ENCODE assay signal across 1 cellular context in genomic region chr16:30185683-30186421, GRCh38.
A peak's percentile ranks its signal among the peaks of the same experiment; 100 is the strongest.
TF ChIP-seq lines count a peak whose summit lies in the region.

No MANE protein-coding gene starts in this region.

TF ChIP-seq in K562, 482 proteins besides CTCF, POLR2A, EP300 and RAD21 (continued from another document and continues in another):
- TF ChIP-seq XRCC3 (IDR thresholded peaks at IDR 0.05) (no peak), RUNX1 (IDR thresholded peaks at IDR 0.05; ENCODE audit: low read depth) (no peak), MTA2 (IDR thresholded peaks at IDR 0.05; ENCODE audit: low read depth) (no peak), ETV6 (IDR thresholded peaks at IDR 0.05; ENCODE audit: borderline replicate concordance in 1 of 2, low read depth in 2 of 2, low read length in 1 of 2) (no peak), ETV6 (CRISPR knock-in tag; IDR thresholded peaks at IDR 0.05; ENCODE audit: borderline replicate concordance) (no peak), RFX1 (IDR thresholded peaks at IDR 0.05) (no peak), SP1 (CRISPR knock-in tag; IDR thresholded peaks at IDR 0.05) (no peak), CREB1 (IDR thresholded peaks at IDR 0.05) (no peak), CREB1 (CRISPR knock-in tag; IDR thresholded peaks at IDR 0.05) (no peak), ZNF766 (CRISPR knock-in tag; conservative IDR thresholded peaks at IDR 0.05) (no peak), CREB5 (CRISPR knock-in tag; IDR thresholded peaks at IDR 0.05) (no peak), BRF1 (IDR thresholded peaks at IDR 0.05; ENCODE audit: borderline replicate concordance, extremely low read depth, insufficient read length) (no peak), ZNF311 (CRISPR knock-in tag; IDR thresholded peaks at IDR 0.05) (no peak), L3MBTL2 (IDR thresholded peaks at IDR 0.05) (peak; percentile 73), ZNF717 (CRISPR knock-in tag; IDR thresholded peaks at IDR 0.05) (no peak), ELK1 (CRISPR knock-in tag; IDR thresholded peaks at IDR 0.05) (no peak), ZNF175 (CRISPR knock-in tag; IDR thresholded peaks at IDR 0.05; ENCODE audit: low read depth) (0 out of 2 replicates have a peak, but pooled peaks have one; percentile 74), CBX8 (IDR thresholded peaks at IDR 0.05; ENCODE audit: borderline replicate concordance, extremely low read depth, low read depth, low read length, poor library complexity, severe bottlenecking) (no peak), CXXC5 (CRISPR knock-in tag; IDR thresholded peaks at IDR 0.05) (peak; percentile 30; the same call in 1 of the 2 replicates), TCF3 (CRISPR knock-in tag; IDR thresholded peaks at IDR 0.05) (no peak), SMARCB1 (IDR thresholded peaks at IDR 0.05; ENCODE audit: insufficient read length, low read depth) (no peak), HES1 (IDR thresholded peaks at IDR 0.05; ENCODE audit: low read depth) (no peak), SRF (CRISPR knock-in tag; IDR thresholded peaks at IDR 0.05) (peak; percentile 62 to 88; a peak in 3 of 4 replicates), GABPB1 (CRISPR knock-in tag; IDR thresholded peaks at IDR 0.05) (peak; percentile 49; the same call in 1 of the 2 replicates), KLF6 (CRISPR knock-in tag; IDR thresholded peaks at IDR 0.05; ENCODE audit: borderline replicate concordance) (0 out of 2 replicates have a peak, but pooled peaks have one; percentile 23), SAFB (IDR thresholded peaks at IDR 0.05; ENCODE audit: borderline replicate concordance, low read depth, low read length) (no peak), ZNF384 (IDR thresholded peaks at IDR 0.05; ENCODE audit: low read depth, low read length) (no peak), CEBPG (CRISPR knock-in tag; IDR thresholded peaks at IDR 0.05) (peak; percentile 91), CEBPG (tag; conservative IDR thresholded peaks at IDR 0.05 in 1 of 2, IDR thresholded peaks at IDR 0.05 in 1 of 2) (peak; percentile 37 to 77; a peak in 3 of 4 replicates), NFYB (IDR thresholded peaks at IDR 0.05; ENCODE audit: extremely low read depth, insufficient read length) (no peak), CTBP1 (IDR thresholded peaks at IDR 0.05; ENCODE audit: borderline replicate concordance) (no peak), MEF2A (IDR thresholded peaks at IDR 0.05; ENCODE audit: control insufficient read depth, low read depth, low read length) (no peak), CREM (IDR thresholded peaks at IDR 0.05; ENCODE audit: low read depth) (no peak)
- TF ChIP-seq, protein P1, sequence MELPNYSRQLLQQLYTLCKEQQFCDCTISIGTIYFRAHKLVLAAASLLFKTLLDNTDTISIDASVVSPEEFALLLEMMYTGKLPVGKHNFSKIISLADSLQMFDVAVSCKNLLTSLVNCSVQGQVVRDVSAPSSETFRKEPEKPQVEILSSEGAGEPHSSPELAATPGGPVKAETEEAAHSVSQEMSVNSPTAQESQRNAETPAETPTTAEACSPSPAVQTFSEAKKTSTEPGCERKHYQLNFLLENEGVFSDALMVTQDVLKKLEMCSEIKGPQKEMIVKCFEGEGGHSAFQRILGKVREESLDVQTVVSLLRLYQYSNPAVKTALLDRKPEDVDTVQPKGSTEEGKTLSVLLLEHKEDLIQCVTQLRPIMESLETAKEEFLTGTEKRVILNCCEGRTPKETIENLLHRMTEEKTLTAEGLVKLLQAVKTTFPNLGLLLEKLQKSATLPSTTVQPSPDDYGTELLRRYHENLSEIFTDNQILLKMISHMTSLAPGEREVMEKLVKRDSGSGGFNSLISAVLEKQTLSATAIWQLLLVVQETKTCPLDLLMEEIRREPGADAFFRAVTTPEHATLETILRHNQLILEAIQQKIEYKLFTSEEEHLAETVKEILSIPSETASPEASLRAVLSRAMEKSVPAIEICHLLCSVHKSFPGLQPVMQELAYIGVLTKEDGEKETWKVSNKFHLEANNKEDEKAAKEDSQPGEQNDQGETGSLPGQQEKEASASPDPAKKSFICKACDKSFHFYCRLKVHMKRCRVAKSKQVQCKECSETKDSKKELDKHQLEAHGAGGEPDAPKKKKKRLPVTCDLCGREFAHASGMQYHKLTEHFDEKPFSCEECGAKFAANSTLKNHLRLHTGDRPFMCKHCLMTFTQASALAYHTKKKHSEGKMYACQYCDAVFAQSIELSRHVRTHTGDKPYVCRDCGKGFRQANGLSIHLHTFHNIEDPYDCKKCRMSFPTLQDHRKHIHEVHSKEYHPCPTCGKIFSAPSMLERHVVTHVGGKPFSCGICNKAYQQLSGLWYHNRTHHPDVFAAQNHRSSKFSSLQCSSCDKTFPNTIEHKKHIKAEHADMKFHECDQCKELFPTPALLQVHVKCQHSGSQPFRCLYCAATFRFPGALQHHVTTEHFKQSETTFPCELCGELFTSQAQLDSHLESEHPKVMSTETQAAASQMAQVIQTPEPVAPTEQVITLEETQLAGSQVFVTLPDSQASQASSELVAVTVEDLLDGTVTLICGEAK (IDR thresholded peaks at IDR 0.05), result 0 out of 2 replicates have a peak, but pooled peaks have one; percentile 19
- TF ChIP-seq, protein P1 (CRISPR knock-in tag; IDR thresholded peaks at IDR 0.05), result no peak; the same call in 1 of the 2 replicates
- TF ChIP-seq, protein P2, sequence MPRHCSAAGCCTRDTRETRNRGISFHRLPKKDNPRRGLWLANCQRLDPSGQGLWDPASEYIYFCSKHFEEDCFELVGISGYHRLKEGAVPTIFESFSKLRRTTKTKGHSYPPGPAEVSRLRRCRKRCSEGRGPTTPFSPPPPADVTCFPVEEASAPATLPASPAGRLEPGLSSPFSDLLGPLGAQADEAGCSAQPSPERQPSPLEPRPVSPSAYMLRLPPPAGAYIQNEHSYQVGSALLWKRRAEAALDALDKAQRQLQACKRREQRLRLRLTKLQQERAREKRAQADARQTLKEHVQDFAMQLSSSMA (CRISPR knock-in tag; IDR thresholded peaks at IDR 0.05), result no peak
- TF ChIP-seq, protein P3, sequence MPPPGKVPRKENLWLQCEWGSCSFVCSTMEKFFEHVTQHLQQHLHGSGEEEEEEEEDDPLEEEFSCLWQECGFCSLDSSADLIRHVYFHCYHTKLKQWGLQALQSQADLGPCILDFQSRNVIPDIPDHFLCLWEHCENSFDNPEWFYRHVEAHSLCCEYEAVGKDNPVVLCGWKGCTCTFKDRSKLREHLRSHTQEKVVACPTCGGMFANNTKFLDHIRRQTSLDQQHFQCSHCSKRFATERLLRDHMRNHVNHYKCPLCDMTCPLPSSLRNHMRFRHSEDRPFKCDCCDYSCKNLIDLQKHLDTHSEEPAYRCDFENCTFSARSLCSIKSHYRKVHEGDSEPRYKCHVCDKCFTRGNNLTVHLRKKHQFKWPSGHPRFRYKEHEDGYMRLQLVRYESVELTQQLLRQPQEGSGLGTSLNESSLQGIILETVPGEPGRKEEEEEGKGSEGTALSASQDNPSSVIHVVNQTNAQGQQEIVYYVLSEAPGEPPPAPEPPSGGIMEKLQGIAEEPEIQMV (tag; conservative IDR thresholded peaks at IDR 0.05; ENCODE audit: low read depth), result no peak
- TF ChIP-seq, protein P4, sequence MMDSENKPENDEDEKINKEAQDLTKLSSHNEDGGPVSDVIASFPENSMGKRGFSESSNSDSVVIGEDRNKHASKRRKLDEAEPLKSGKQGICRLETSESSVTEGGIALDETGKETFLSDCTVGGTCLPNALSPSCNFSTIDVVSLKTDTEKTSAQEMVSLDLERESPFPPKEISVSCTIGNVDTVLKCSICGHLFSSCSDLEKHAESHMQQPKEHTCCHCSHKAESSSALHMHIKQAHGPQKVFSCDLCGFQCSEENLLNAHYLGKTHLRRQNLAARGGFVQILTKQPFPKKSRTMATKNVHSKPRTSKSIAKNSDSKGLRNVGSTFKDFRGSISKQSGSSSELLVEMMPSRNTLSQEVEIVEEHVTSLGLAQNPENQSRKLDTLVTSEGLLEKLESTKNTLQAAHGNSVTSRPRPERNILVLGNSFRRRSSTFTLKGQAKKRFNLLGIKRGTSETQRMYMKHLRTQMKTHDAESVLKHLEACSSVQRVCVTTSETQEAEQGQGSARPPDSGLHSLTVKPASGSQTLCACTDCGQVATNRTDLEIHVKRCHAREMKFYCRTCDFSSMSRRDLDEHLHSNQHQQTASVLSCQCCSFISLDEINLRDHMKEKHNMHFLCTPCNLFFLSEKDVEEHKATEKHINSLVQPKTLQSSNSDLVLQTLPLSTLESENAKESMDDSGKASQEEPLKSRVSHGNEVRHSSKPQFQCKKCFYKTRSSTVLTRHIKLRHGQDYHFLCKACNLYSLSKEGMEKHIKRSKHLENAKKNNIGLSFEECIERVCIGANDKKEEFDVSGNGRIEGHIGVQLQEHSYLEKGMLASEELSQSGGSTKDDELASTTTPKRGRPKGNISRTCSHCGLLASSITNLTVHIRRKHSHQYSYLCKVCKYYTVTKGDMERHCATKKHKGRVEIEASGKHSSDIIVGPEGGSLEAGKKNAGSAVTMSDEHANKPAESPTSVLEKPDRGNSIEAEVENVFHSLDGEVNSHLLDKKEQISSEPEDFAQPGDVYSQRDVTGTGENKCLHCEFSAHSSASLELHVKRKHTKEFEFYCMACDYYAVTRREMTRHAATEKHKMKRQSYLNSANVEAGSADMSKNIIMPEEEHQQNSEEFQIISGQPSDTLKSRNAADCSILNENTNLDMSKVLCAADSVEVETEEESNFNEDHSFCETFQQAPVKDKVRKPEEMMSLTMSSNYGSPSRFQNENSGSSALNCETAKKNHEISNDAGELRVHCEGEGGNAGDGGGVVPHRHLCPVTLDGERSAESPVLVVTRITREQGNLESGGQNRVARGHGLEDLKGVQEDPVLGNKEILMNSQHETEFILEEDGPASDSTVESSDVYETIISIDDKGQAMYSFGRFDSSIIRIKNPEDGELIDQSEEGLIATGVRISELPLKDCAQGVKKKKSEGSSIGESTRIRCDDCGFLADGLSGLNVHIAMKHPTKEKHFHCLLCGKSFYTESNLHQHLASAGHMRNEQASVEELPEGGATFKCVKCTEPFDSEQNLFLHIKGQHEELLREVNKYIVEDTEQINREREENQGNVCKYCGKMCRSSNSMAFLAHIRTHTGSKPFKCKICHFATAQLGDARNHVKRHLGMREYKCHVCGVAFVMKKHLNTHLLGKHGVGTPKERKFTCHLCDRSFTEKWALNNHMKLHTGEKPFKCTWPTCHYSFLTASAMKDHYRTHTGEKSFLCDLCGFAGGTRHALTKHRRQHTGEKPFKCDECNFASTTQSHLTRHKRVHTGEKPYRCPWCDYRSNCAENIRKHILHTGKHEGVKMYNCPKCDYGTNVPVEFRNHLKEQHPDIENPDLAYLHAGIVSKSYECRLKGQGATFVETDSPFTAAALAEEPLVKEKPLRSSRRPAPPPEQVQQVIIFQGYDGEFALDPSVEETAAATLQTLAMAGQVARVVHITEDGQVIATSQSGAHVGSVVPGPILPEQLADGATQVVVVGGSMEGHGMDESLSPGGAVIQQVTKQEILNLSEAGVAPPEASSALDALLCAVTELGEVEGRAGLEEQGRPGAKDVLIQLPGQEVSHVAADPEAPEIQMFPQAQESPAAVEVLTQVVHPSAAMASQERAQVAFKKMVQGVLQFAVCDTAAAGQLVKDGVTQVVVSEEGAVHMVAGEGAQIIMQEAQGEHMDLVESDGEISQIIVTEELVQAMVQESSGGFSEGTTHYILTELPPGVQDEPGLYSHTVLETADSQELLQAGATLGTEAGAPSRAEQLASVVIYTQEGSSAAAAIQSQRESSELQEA (IDR thresholded peaks at IDR 0.05; ENCODE audit: low read depth), result no peak
- TF ChIP-seq, protein P5, sequence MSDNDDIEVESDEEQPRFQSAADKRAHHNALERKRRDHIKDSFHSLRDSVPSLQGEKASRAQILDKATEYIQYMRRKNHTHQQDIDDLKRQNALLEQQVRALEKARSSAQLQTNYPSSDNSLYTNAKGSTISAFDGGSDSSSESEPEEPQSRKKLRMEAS (CRISPR knock-in tag; IDR thresholded peaks at IDR 0.05), result peak; percentile 93
